Comparison of ENCODE assay signal across 4 cellular contexts in genomic region chr3:134944429-134944828, GRCh38.
TF ChIP-seq lines count a peak whose summit lies in the region.

No MANE protein-coding gene starts in this region.

TF ChIP-seq in HepG2, 621 proteins besides CTCF, POLR2A, EP300 and RAD21:
- no peak for TF ChIP-seq MZF1 (CRISPR knock-in tag; IDR thresholded peaks at IDR 0.05; ENCODE audit: borderline replicate concordance)
- peak; percentile 68 to 85; a peak in 3 of 4 replicates for TF ChIP-seq MAFK (conservative IDR thresholded peaks at IDR 0.05 in 1 of 2, IDR thresholded peaks at IDR 0.05 in 1 of 2; ENCODE audit: low read length in 2 of 2)
- peak; percentile 72 for TF ChIP-seq MAFF (IDR thresholded peaks at IDR 0.05; ENCODE audit: low read depth, low read length)
- TF ChIP-seq PAF1 (CRISPR knock-in tag; IDR thresholded peaks at IDR 0.05): no peak

TF ChIP-seq in A549, 52 proteins besides CTCF, POLR2A, EP300 and RAD21:
- TF ChIP-seq HDAC2 (IDR thresholded peaks at IDR 0.05): no peak
- TF ChIP-seq MAFK (IDR thresholded peaks at IDR 0.05; ENCODE audit: partially characterized antibody): peak; percentile 31
- no peak for TF ChIP-seq HOXA7 (CRISPR knock-in tag; IDR thresholded peaks at IDR 0.05)
- TF ChIP-seq BHLHE40 (IDR thresholded peaks at IDR 0.05; ENCODE audit: low read depth, low read length): no peak
- no peak for TF ChIP-seq RNF2 (IDR thresholded peaks at IDR 0.05; ENCODE audit: borderline replicate concordance, low read depth)
- no peak for TF ChIP-seq RARB (CRISPR knock-in tag; IDR thresholded peaks at IDR 0.05)
- TF ChIP-seq FOSL2 (IDR thresholded peaks at IDR 0.05): no peak
- no peak for TF ChIP-seq FOSL2 (CRISPR knock-in tag; IDR thresholded peaks at IDR 0.05)

TF ChIP-seq in IMR-90, 13 proteins besides CTCF, POLR2A, EP300 and RAD21:
- TF ChIP-seq MXI1 (IDR thresholded peaks at IDR 0.05; ENCODE audit: borderline replicate concordance, low read depth, low read length) (no peak), RCOR1 (IDR thresholded peaks at IDR 0.05; ENCODE audit: insufficient replicate concordance, low read length) (no peak), MAFK (IDR thresholded peaks at IDR 0.05; ENCODE audit: low read depth, low read length) (peak; percentile 48), USF2 (IDR thresholded peaks at IDR 0.05; ENCODE audit: low read depth, low read length) (no peak)

TF ChIP-seq in K562, 482 proteins besides CTCF, POLR2A, EP300 and RAD21:
- TF ChIP-seq ZNF316 (IDR thresholded peaks at IDR 0.05) (peak; percentile 19; the same call in 1 of the 2 replicates), MTA1 (IDR thresholded peaks at IDR 0.05; ENCODE audit: borderline replicate concordance) (no peak)
TF ChIP-seq in K562: peak in this region for 1.
